25 cellular contexts compared by ENCODE assay signal in genomic region chr21:19807231-19807630, GRCh38.
A peak's percentile ranks its signal among the peaks of the same experiment; 100 is the strongest.
DNase-seq lines count a peak whose midpoint lies in the region; ATAC-seq and TF ChIP-seq lines count a peak whose summit lies in the region.
"Had no signal": no experiment of that assay in that cellular context is flagged by ENCODE, and none has a peak within 500 bp of the region (broad histone marks: within the 10 kb centered on the region; RNA-seq: fewer than 3 reads in every experiment).

No MANE protein-coding gene starts in this region.

- peaks cover 4% of the 10 kb centered on the region for H3K9me3 Mint-ChIP-seq in osteocyte (ENCODE audit: unreplicated experiment)
- H3K9me3 Mint-ChIP-seq: CD4-positive, alpha-beta T cell had no signal

- peak overlapping the region; percentile 41 for H3K27ac Mint-ChIP-seq in osteocyte (ENCODE audit: unreplicated experiment)
- H3K27ac Mint-ChIP-seq: CD14-positive monocyte; CD4-positive, alpha-beta T cell; CD8-positive, alpha-beta memory T cell; HFFc6 had no signal

- DNase-seq in amniotic epithelial cell (ENCODE audit: low read depth) (peak; percentile 57), fibroblast of gingiva (ENCODE audit: low read depth) (peak; percentile 26), foreskin keratinocyte (no peak), osteocyte (ENCODE audit: extremely low spot score, unreplicated experiment) (no peak), iPS-NIHi7 (ENCODE audit: extremely low spot score) (no peak)
- no peak for DNase-seq in stimulated activated CD4-positive, alpha-beta T cell treated with anti-CD3 and anti-CD28 coated beads, Interleukin-15, amount 100 ng/mL, for 24 hours
- DNase-seq: 8988T; ACHN; AML-193; BE2C; CD4-positive, alpha-beta T cell; CD8-positive, alpha-beta memory T cell; DMS 273 treated with DMSO at 0.1 percent for 48 hours; DMS79; EL; GDM1; GOT3; HFFc6 had no signal

- no peak for TF ChIP-seq CTCF in foreskin keratinocyte (conservative IDR thresholded peaks at IDR 0.05)
- TF ChIP-seq CTCF in osteocyte (IDR thresholded peaks at IDR 0.05) = no peak

- ATAC-seq in foreskin keratinocyte (no peak), GM19035 (IDR thresholded peaks at IDR 0.05; ENCODE audit: unreplicated experiment) (no peak), GM18870 (IDR thresholded peaks at IDR 0.05; ENCODE audit: unreplicated experiment) (no peak)
- ATAC-seq: A549, GM12878 had no signal

- no peaks in the 10 kb centered on the region for H3K27me3 ChIP-seq in foreskin keratinocyte
- H3K27me3 ChIP-seq: BE2C; BLaER1 treated with 17β-estradiol and CSF1 and Interleukin-3, amounts not matched to agents 10 nM and 100 nM had no signal

- H3K27ac ChIP-seq in foreskin keratinocyte = peak overlapping the region; percentile 33
- H3K27ac ChIP-seq: A549; BLaER1 treated with 17β-estradiol and CSF1 and Interleukin-3, amounts not matched to agents 10 nM and 100 nM had no signal

- H3K27me3 Mint-ChIP-seq in osteocyte (ENCODE audit: unreplicated experiment) = no peaks in the 10 kb centered on the region
- H3K27me3 Mint-ChIP-seq: CD4-positive, alpha-beta T cell; CD8-positive, alpha-beta memory T cell had no signal

- no peaks in the 10 kb centered on the region for H3K4me1 ChIP-seq in foreskin keratinocyte
- H3K4me1 ChIP-seq: A549; BE2C; BLaER1 treated with 17β-estradiol and CSF1 and Interleukin-3, amounts not matched to agents 10 nM and 100 nM; HAP-1 had no signal

- H3K4me1 Mint-ChIP-seq in osteocyte (ENCODE audit: unreplicated experiment) = peaks cover 23% of the 10 kb centered on the region
- H3K4me1 Mint-ChIP-seq: CD14-positive monocyte; CD8-positive, alpha-beta memory T cell had no signal

- H3K4me3 Mint-ChIP-seq in osteocyte (ENCODE audit: unreplicated experiment) = no peak overlapping the region
- H3K4me3 Mint-ChIP-seq: CD14-positive monocyte; CD4-positive, alpha-beta T cell; CD8-positive, alpha-beta memory T cell; HFFc6 had no signal

- no peaks in the 10 kb centered on the region for H3K36me3 Mint-ChIP-seq in osteocyte (ENCODE audit: unreplicated experiment)
- H3K36me3 Mint-ChIP-seq: CD14-positive monocyte; CD8-positive, alpha-beta memory T cell had no signal

Comparison
In these comparisons a context has a peak if more than half of its experiments do, and no peak if none do; other contexts are left out.
1. DNase-seq: peak in amniotic epithelial cell (single experiment) and fibroblast of gingiva (single experiment); none in foreskin keratinocyte (0 of 2), osteocyte (single experiment), stimulated activated CD4-positive, alpha-beta T cell treated with anti-CD3 and anti-CD28 coated beads, Interleukin-15, amount 100 ng/mL, for 24 hours (single experiment) and iPS-NIHi7 (single experiment).